Comparison of ENCODE assay signal across 8 cellular contexts in the genomic region with DNA sequence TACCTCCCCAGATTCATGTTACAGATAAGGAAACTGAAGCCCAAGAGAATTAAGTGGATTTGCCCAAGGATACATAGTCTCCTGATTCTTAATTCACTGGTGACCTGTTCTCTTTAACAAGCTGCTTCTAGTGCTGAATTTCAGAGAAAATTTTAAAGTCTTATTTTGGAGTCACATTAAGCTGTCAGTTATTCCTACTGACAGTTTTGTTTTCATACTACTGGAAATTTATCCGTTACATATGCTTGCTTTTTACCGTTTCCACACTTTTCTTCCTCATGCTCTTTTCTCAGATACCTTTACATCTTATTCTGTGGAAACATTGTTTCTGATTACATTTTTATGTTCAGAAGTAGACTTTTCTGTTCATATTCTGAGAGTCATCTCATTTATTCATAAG. TPM values are rescaled to one million over a fixed set of nuclear protein-coding genes. Genes with fewer than 3 reads are reported as not detected.
DNase-seq lines count a peak whose midpoint lies in the region; ATAC-seq and TF ChIP-seq lines count a peak whose summit lies in the region.

No MANE protein-coding gene starts in this region.

- CTCF ChIA-PET in T-cell (lab: Charles Lee): interaction anchor here in 1 of 2 donors (0.9 to 1.6 kb wide), 4 partner anchors 15 to 82 kb away, joined by 3 to 4 read pairs (median 3); a partner anchor contains a TSS

- TF ChIP-seq CTCF in fibroblast of villous mesenchyme (IDR thresholded peaks at IDR 0.05; ENCODE audit: insufficient read depth, low read depth, low read length): no peak

- H3K27ac ChIP-seq in skin epidermis: peak overlapping the region in 9 of 21 experiments; percentile 16 to 99 (median 93)

- H3K9me3 Mint-ChIP-seq in T-cell: peaks cover 0 to 4% (median 0%) of the 10 kb centered on the region in 3 donors

- peaks cover 52 to 56% (median 53%) of the 10 kb centered on the region in 3 donors for H3K4me1 Mint-ChIP-seq in T-cell

- H3K27ac Mint-ChIP-seq in T-cell: peak overlapping the region in 1 of 2 donors; percentile 58

- no peaks in the 10 kb centered on the region for H3K36me3 ChIP-seq in H7 (replicated peaks; ENCODE audit: control insufficient read depth, insufficient read depth, low read length)

- H3K27me3 Mint-ChIP-seq in T-cell: no peaks in the 10 kb centered on the region

- no peak for ATAC-seq in T-cell (replicated peaks in 1 of 4)
- ATAC-seq in GM19395 (IDR thresholded peaks at IDR 0.05; ENCODE audit: unreplicated experiment): no peak
- ATAC-seq in GM21576 (IDR thresholded peaks at IDR 0.05; ENCODE audit: unreplicated experiment): no peak

- H3K4me3 Mint-ChIP-seq in T-cell: peak overlapping the region; percentile 80 to 98 (median 97)

- H3K4me3 ChIP-seq in H7 (ENCODE audit: insufficient read depth, low read depth, low read length): peak overlapping the region; percentile 94
- H3K4me3 ChIP-seq in fibroblast of villous mesenchyme (ENCODE audit: low read depth, low read length): peak overlapping the region; percentile 95
- peak overlapping the region; percentile 73 to 99 (median 87) for H3K4me3 ChIP-seq in skin epidermis

- H3K36me3 Mint-ChIP-seq in T-cell: peaks cover 10% of the 10 kb centered on the region

- H3K27me3 ChIP-seq in H7 (ENCODE audit: control insufficient read depth, insufficient read depth, low read length): no peaks in the 10 kb centered on the region

- no peak for DNase-seq in H7
- no peak for DNase-seq in T-cell
- DNase-seq in fibroblast of villous mesenchyme (ENCODE audit: low read depth): no peak
- DNase-seq in retina: no peak
- DNase-seq in iPS-NIHi11 (ENCODE audit: low spot score): no peak

- POLR2A ChIA-PET in T-cell (lab: Charles Lee): interaction anchor here in 1 of 2 donors (0.8 to 2.9 kb wide), 4 partner anchors 15 to 82 kb away, joined by 4 to 36 read pairs (median 6); a partner anchor contains a TSS

RNA-seq across cellular contexts. Expression of a gene that starts 1.3 kb away (rescaled TPM):
- 59.2 and 72.6 TPM in 2 replicates for total RNA-seq in H7 (2014; rRNA removed; shearing (Covaris generic))
- 10 to 100 TPM; 16.6 to 20.2 (median 17.7) TPM for total RNA-seq in T-cell
- total RNA-seq in fibroblast of villous mesenchyme: 30.3 and 44.5 TPM in 2 replicates

RNA-seq across cellular contexts. Expression of a gene that starts 17.0 kb away (rescaled TPM):
- total RNA-seq in H7 (2014; rRNA removed; shearing (Covaris generic)): 208 and 213 TPM in 2 replicates
- 10 to 100 TPM; 49.9 to 72.7 (median 55.1) TPM for total RNA-seq in T-cell
- 34.1 and 58.3 TPM in 2 replicates for total RNA-seq in fibroblast of villous mesenchyme

RNA-seq across cellular contexts. Expression of a gene that starts 17.5 kb away (rescaled TPM):
- total RNA-seq in H7 (2014; rRNA removed; shearing (Covaris generic)): 552 and 723 TPM in 2 replicates
- 100 to 1,000 TPM; 125 to 164 (median 130) TPM for total RNA-seq in T-cell
- total RNA-seq in fibroblast of villous mesenchyme: 118 and 185 TPM in 2 replicates
